Comparison of ENCODE assay signal across 21 cellular contexts in genomic region chr18:39701071-39701783, GRCh38.
DNase-seq lines count a peak whose midpoint lies in the region; TF ChIP-seq lines count a peak whose summit lies in the region.
"Had no signal": no experiment of that assay in that cellular context is flagged by ENCODE, and none has a peak within 500 bp of the region (broad histone marks: within the 10 kb centered on the region; RNA-seq: fewer than 3 reads in every experiment).

No MANE protein-coding gene starts in this region.

- H3K4me3 ChIP-seq in fibroblast of mammary gland (ENCODE audit: control insufficient read depth, low read depth, low read length) (no peak overlapping the region), tibial artery (no peak overlapping the region)

- intact Hi-C loops in tibial artery (cut with DNase I; ENCODE audit: low total_unique reads), result no loop called here

- H3K27me3 Mint-ChIP-seq in activated T-cell treated with anti-CD3 and anti-CD28 coated beads, Interleukin-2, amount 50 U/mL, for 24 hours, result no peaks in the 10 kb centered on the region
- H3K27me3 Mint-ChIP-seq: activated naive CD4-positive, alpha-beta T cell treated with anti-CD3 and anti-CD28 coated beads, Interleukin-2, amount 50 U/mL, for 24 hours; activated T-helper 17 cell treated with anti-CD3 and anti-CD28 coated beads, Interleukin-2, amount 50 U/mL, for 72 hours; CD4-positive, alpha-beta T cell; dendritic cell treated with granulocyte-macrophage colony-stimulating factor and Interleukin-4, amounts not matched to agents 40 ng/mL and 50 ng/mL, for 4 days had no signal

- H3K4me1 Mint-ChIP-seq in activated T-cell treated with anti-CD3 and anti-CD28 coated beads, Interleukin-2, amount 50 U/mL, for 24 hours (ENCODE audit: low read depth), result no peaks in the 10 kb centered on the region
- H3K4me1 Mint-ChIP-seq: activated naive CD4-positive, alpha-beta T cell treated with anti-CD3 and anti-CD28 coated beads, Interleukin-2, amount 50 U/mL, for 24 hours; activated T-helper 17 cell treated with anti-CD3 and anti-CD28 coated beads, Interleukin-2, amount 50 U/mL, for 72 hours had no signal

- no peaks in the 10 kb centered on the region for H3K36me3 ChIP-seq in tibial artery

- no peaks in the 10 kb centered on the region for H3K36me3 Mint-ChIP-seq in activated T-cell treated with anti-CD3 and anti-CD28 coated beads, Interleukin-2, amount 50 U/mL, for 24 hours (ENCODE audit: low read depth)
- H3K36me3 Mint-ChIP-seq: activated naive CD4-positive, alpha-beta T cell treated with anti-CD3 and anti-CD28 coated beads, Interleukin-2, amount 50 U/mL, for 24 hours had no signal

- H3K9me3 ChIP-seq in tibial artery, result no peaks in the 10 kb centered on the region

- H3K27ac Mint-ChIP-seq in activated T-cell treated with anti-CD3 and anti-CD28 coated beads, Interleukin-2, amount 50 U/mL, for 24 hours, result no peak overlapping the region
- H3K27ac Mint-ChIP-seq: activated naive CD4-positive, alpha-beta T cell treated with anti-CD3 and anti-CD28 coated beads, Interleukin-2, amount 50 U/mL, for 24 hours; activated T-helper 17 cell treated with anti-CD3 and anti-CD28 coated beads, Interleukin-2, amount 50 U/mL, for 72 hours; CD4-positive, alpha-beta T cell; dendritic cell treated with granulocyte-macrophage colony-stimulating factor and Interleukin-4, amounts not matched to agents 40 ng/mL and 50 ng/mL, for 4 days had no signal

- no peak overlapping the region for H3K4me3 Mint-ChIP-seq in activated T-cell treated with anti-CD3 and anti-CD28 coated beads, Interleukin-2, amount 50 U/mL, for 24 hours
- H3K4me3 Mint-ChIP-seq: activated naive CD4-positive, alpha-beta T cell treated with anti-CD3 and anti-CD28 coated beads, Interleukin-2, amount 50 U/mL, for 24 hours; activated T-helper 17 cell treated with anti-CD3 and anti-CD28 coated beads, Interleukin-2, amount 50 U/mL, for 72 hours; CD4-positive, alpha-beta T cell; dendritic cell treated with granulocyte-macrophage colony-stimulating factor and Interleukin-4, amounts not matched to agents 40 ng/mL and 50 ng/mL, for 4 days had no signal

- H3K4me1 ChIP-seq in tibial artery, result no peaks in the 10 kb centered on the region

- peaks cover 8% of the 10 kb centered on the region for H3K9me3 Mint-ChIP-seq in activated T-cell treated with anti-CD3 and anti-CD28 coated beads, Interleukin-2, amount 50 U/mL, for 24 hours
- H3K9me3 Mint-ChIP-seq: CD4-positive, alpha-beta T cell had no signal

- DNase-seq in GM04503 (ENCODE audit: low read depth), result peak; percentile 14
- peak; percentile 6 for DNase-seq in NCI-H2227 treated with DMSO at 0.1 percent for 48 hours (lab: John Stamatoyannopoulos, UW)
- peak; percentile 10 for DNase-seq in fibroblast of mammary gland (ENCODE audit: low read depth)
- DNase-seq in retina, result peak; percentile 25
- no peak for DNase-seq in substantia nigra (lab: John Stamatoyannopoulos, UW)
- no peak for DNase-seq in activated T-cell treated with anti-CD3 and anti-CD28 coated beads, Interleukin-2, amount 50 U/mL, for 24 hours
- DNase-seq in tibial artery, result no peak
- DNase-seq: CD4-positive, alpha-beta T cell; DMS153; GF-D8; glutamatergic neuron; KG1; NCI-H1694; NCI-H774; stimulated activated CD4-positive, alpha-beta T cell treated with anti-CD3 and anti-CD28 coated beads, Interleukin-12 subunit alpha, Interleukin-12 subunit beta, amount 100 ng/mL, for 4 hours; stimulated activated CD4-positive, alpha-beta T cell treated with anti-CD3 and anti-CD28 coated beads, Interleukin-4, amount 100 ng/mL, for 24 hours; stimulated activated naive CD4-positive, alpha-beta T cell; T-helper 2 cell had no signal

- H3K27ac ChIP-seq in substantia nigra (ENCODE audit: low read depth, low read length, poor library complexity, severe bottlenecking) (no peak overlapping the region), tibial artery (no peak overlapping the region)

- H3K27me3 ChIP-seq in tibial artery, result no peaks in the 10 kb centered on the region

- TF ChIP-seq CTCF in fibroblast of mammary gland (conservative IDR thresholded peaks at IDR 0.05; ENCODE audit: control insufficient read depth, insufficient read depth, low read depth, low read length), result no peak
- no peak for TF ChIP-seq CTCF in tibial artery (IDR thresholded peaks at IDR 0.05)

Comparison
In these comparisons a context has a peak if more than half of its experiments do, and no peak if none do; other contexts are left out.
1. DNase-seq: peak in GM04503 (single experiment), NCI-H2227 treated with DMSO at 0.1 percent for 48 hours (single experiment), fibroblast of mammary gland (single experiment) and retina (single experiment); none in substantia nigra (0 of 49), activated T-cell treated with anti-CD3 and anti-CD28 coated beads, Interleukin-2, amount 50 U/mL, for 24 hours (single experiment) and tibial artery (0 of 2).